15 cellular contexts compared by ENCODE assay signal in the genomic region with DNA sequence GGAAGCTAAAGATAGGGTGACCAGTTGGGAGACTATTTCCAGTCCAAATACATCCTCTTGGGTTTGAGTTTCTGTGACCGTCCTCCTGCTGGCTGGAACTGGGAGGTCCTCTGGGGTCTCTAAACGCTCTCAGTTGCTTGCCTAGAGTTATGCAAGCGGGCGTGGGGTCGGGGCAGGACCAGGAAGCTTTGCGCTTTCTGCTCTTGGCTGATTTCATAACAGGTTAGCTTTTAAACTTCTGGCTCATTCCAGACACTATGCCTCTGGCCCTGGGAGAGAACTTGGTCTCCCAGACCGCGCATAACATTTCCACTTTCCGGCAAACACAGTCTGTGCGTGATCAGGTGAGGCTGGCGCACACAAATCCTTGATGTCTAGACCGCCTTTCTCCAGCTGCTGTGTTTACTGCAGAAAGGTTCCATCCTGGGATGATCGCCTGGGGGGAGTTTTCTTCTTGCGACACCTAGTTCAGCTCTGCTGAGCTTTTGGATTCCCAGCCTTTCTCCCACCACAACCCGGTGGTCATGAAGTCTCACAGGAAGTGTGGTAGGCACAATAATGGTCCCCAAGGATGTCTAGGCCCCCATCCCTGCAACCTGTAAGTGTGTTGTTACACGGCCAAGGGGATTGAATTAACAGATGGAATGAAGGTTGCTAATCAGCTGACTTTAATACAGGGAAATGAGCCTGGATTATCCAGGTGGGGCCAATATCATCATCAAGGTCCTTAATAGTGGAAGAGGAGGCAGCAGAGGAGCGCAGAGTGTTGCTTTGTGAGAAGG. TPM values are rescaled to one million over a fixed set of nuclear protein-coding genes. Genes with fewer than 3 reads are reported as not detected.
DNase-seq lines count a peak whose midpoint lies in the region; ATAC-seq and TF ChIP-seq lines count a peak whose summit lies in the region.
"Had no signal": no experiment of that assay in that cellular context is flagged by ENCODE, and none has a peak within 500 bp of the region (broad histone marks: within the 10 kb centered on the region; RNA-seq: fewer than 3 reads in every experiment).

No MANE protein-coding gene starts in this region.

- ATAC-seq in GM21423 (IDR thresholded peaks at IDR 0.05; ENCODE audit: unreplicated experiment) = no peak
- ATAC-seq: K562, PC-3 had no signal

- no CpG with 5 or more reads among the region's 17 CpGs for WGBS in H9 (ENCODE audit: extremely low coverage, insufficient read length, low lambda C conversion rate)
- 93 to 96% methylated on average over 12 to 17 of the region's 17 CpGs for WGBS in endodermal cell (ENCODE audit: insufficient coverage in 1 of 2, insufficient read length in 1 of 2), 2 experiments
- 95% methylated on average over 17 of the region's 17 CpGs for WGBS in mesenchymal stem cell

- H3K27ac Mint-ChIP-seq in H9 (peak overlapping the region in 1 of 3 experiments; percentile 20; a peak in 1 of 7 replicates), endodermal cell (no peak overlapping the region)
- no peak overlapping the region for H3K27ac Mint-ChIP-seq in activated naive CD8-positive, alpha-beta T cell treated with anti-CD3 and anti-CD28 coated beads for 36 hours
- H3K27ac Mint-ChIP-seq: CD8-positive, alpha-beta memory T cell had no signal

- H3K4me1 ChIP-seq in H9 (ENCODE audit: insufficient read depth, low read length) (peaks cover 13% of the 10 kb centered on the region; the same call in 1 of the 2 replicates), endodermal cell (ENCODE audit: control insufficient read depth, insufficient read depth, low read length) (peaks cover 4% of the 10 kb centered on the region), mesenchymal stem cell (ENCODE audit: control insufficient read depth, insufficient read depth, low read depth, low read length) (peaks cover 15% of the 10 kb centered on the region)

- H2BK20ac ChIP-seq in H9 (ENCODE audit: low read depth, low read length, poor library complexity, severe bottlenecking) = no peak overlapping the region

- no peak overlapping the region for H3K4me2 ChIP-seq in H9 (ENCODE audit: insufficient read depth, insufficient read length, low read length)
- no peak overlapping the region for H3K4me2 ChIP-seq in mesenchymal stem cell (ENCODE audit: low read length, poor library complexity, severe bottlenecking)

- H3K79me1 ChIP-seq in H9 (ENCODE audit: insufficient read depth, low read depth, low read length, poor library complexity, severe bottlenecking) = no peaks in the 10 kb centered on the region
- no peaks in the 10 kb centered on the region for H3K79me1 ChIP-seq in mesenchymal stem cell (replicated peaks; ENCODE audit: low read length, poor library complexity, severe bottlenecking)

- H3K9me3 ChIP-seq in H9 (ENCODE audit: control insufficient read depth, low read depth, low read length) (no peaks in the 10 kb centered on the region), endodermal cell (ENCODE audit: control insufficient read depth, low read length) (peaks cover 5% of the 10 kb centered on the region), mesenchymal stem cell (ENCODE audit: control insufficient read depth, low read length) (peaks cover 4% of the 10 kb centered on the region)

- no peak overlapping the region for H3K18ac ChIP-seq in H9 (ENCODE audit: insufficient read length, low read depth, low read length)
- no peak overlapping the region for H3K18ac ChIP-seq in mesenchymal stem cell (ENCODE audit: low read depth in 1 of 2, low read length in 2 of 2)

- no peak overlapping the region for H4K5ac ChIP-seq in H9 (ENCODE audit: insufficient read length, low read depth, low read length)

- H3K4me3 Mint-ChIP-seq in H9 = no peak overlapping the region
- H3K4me3 Mint-ChIP-seq in endodermal cell = no peak overlapping the region
- no peak overlapping the region for H3K4me3 Mint-ChIP-seq in activated naive CD8-positive, alpha-beta T cell treated with anti-CD3 and anti-CD28 coated beads for 36 hours
- H3K4me3 Mint-ChIP-seq: CD8-positive, alpha-beta memory T cell had no signal

- H3K4ac ChIP-seq in H9 (ENCODE audit: low read depth, low read length) (no peak overlapping the region), mesenchymal stem cell (ENCODE audit: low read depth in 1 of 2, low read length in 2 of 2) (no peak overlapping the region)

- no peaks in the 10 kb centered on the region for H3K23me2 ChIP-seq in H9 (ENCODE audit: insufficient read length, low read depth, low read length, poor library complexity, severe bottlenecking)

- no peak overlapping the region for H2BK15ac ChIP-seq in H9 (ENCODE audit: low read depth, low read length)
- H2BK15ac ChIP-seq in mesenchymal stem cell (ENCODE audit: low read depth, poor library complexity, severe bottlenecking) = no peak overlapping the region

- DNase-seq in H9 (no peak), endodermal cell (no peak), mesenchymal stem cell (no peak), islet precursor cell (no peak), RPMI8226 (no peak)
- DNase-seq in activated naive CD8-positive, alpha-beta T cell treated with anti-CD3 and anti-CD28 coated beads for 36 hours = no peak
- DNase-seq: C1 segment of cervical spinal cord; CD8-positive, alpha-beta memory T cell; NCI-H1105 treated with DMSO at 0.1 percent for 48 hours; NCI-H1694; NCI-H2107; NCI-H510A; PC-3 had no signal

- H3K36me3 Mint-ChIP-seq in H9 (ENCODE audit: insufficient read depth in 1 of 3, low read depth in 3 of 3) = peaks cover 0 to 13% (median 10%) of the 10 kb centered on the region in 3 experiments; a peak in 5 of 7 replicates
- no peaks in the 10 kb centered on the region for H3K36me3 Mint-ChIP-seq in endodermal cell (ENCODE audit: low read depth)
- H3K36me3 Mint-ChIP-seq in activated naive CD8-positive, alpha-beta T cell treated with anti-CD3 and anti-CD28 coated beads for 36 hours = no peaks in the 10 kb centered on the region
- H3K36me3 Mint-ChIP-seq: CD8-positive, alpha-beta memory T cell had no signal

- no peak overlapping the region for H4K8ac ChIP-seq in H9 (replicated peaks; ENCODE audit: insufficient read length, low read depth, low read length)
- H4K8ac ChIP-seq in mesenchymal stem cell (ENCODE audit: low read length) = no peak overlapping the region

- H4K91ac ChIP-seq in H9 (ENCODE audit: insufficient read length, low read depth, low read length) = no peak overlapping the region
- H4K91ac ChIP-seq in mesenchymal stem cell (ENCODE audit: low read length) = no peak overlapping the region

- H2AFZ ChIP-seq in H9 (ENCODE audit: low read length) = no peak overlapping the region
- no peak overlapping the region for H2AFZ ChIP-seq in mesenchymal stem cell (ENCODE audit: low read depth, low read length)

- no peaks in the 10 kb centered on the region for H3K79me2 ChIP-seq in H9 (ENCODE audit: insufficient read depth, low read length)

- H3K9ac ChIP-seq in H9 (ENCODE audit: extremely low read depth, insufficient read length, low read length) (no peak overlapping the region), endodermal cell (ENCODE audit: extremely low read depth, low read length, poor library complexity, severe bottlenecking) (no peak overlapping the region), mesenchymal stem cell (ENCODE audit: low read length) (no peak overlapping the region)

- H3K23ac ChIP-seq in H9 (ENCODE audit: insufficient read length, low read depth, low read length) (no peak overlapping the region), mesenchymal stem cell (ENCODE audit: low read length in 2 of 2) (no peak overlapping the region)

- H3K36me3 ChIP-seq in endodermal cell (ENCODE audit: control insufficient read depth, insufficient read depth, low read length) (no peaks in the 10 kb centered on the region), mesenchymal stem cell (ENCODE audit: control insufficient read depth in 1 of 2, insufficient read depth in 2 of 2, low read depth in 1 of 2, low read length in 2 of 2) (no peaks in the 10 kb centered on the region)

- H3K9me3 Mint-ChIP-seq in H9 = peaks cover 3 to 7% of the 10 kb centered on the region in 2 experiments; a peak in 3 of 5 replicates
- peaks cover 10% of the 10 kb centered on the region for H3K9me3 Mint-ChIP-seq in endodermal cell
- H3K9me3 Mint-ChIP-seq in activated naive CD8-positive, alpha-beta T cell treated with anti-CD3 and anti-CD28 coated beads for 36 hours = no peaks in the 10 kb centered on the region
- H3K9me3 Mint-ChIP-seq: CD8-positive, alpha-beta memory T cell had no signal

- H3K56ac ChIP-seq in H9 (ENCODE audit: insufficient read length, low read depth, low read length) = no peak overlapping the region

- H3K14ac ChIP-seq in H9 (ENCODE audit: insufficient read depth, low read length) (no peak overlapping the region), mesenchymal stem cell (ENCODE audit: low read length in 2 of 2) (no peak overlapping the region)

- no peak overlapping the region for H2BK120ac ChIP-seq in H9 (ENCODE audit: low read depth, low read length, poor library complexity, severe bottlenecking)
- H2BK120ac ChIP-seq in mesenchymal stem cell (ENCODE audit: low read depth, low read length) = no peak overlapping the region

- H3T11ph ChIP-seq in H9 (ENCODE audit: low read length) = no peak overlapping the region

- H3K27me3 Mint-ChIP-seq in H9 (ENCODE audit: low read depth) = peaks cover 3% of the 10 kb centered on the region; the same call in 1 of the 2 replicates
- no peaks in the 10 kb centered on the region for H3K27me3 Mint-ChIP-seq in endodermal cell (ENCODE audit: insufficient read depth)
- no peaks in the 10 kb centered on the region for H3K27me3 Mint-ChIP-seq in activated naive CD8-positive, alpha-beta T cell treated with anti-CD3 and anti-CD28 coated beads for 36 hours

- H3K4me1 Mint-ChIP-seq in H9 (peaks cover 49 to 53% of the 10 kb centered on the region in 2 experiments), endodermal cell (peaks cover 21% of the 10 kb centered on the region)
- no peaks in the 10 kb centered on the region for H3K4me1 Mint-ChIP-seq in activated naive CD8-positive, alpha-beta T cell treated with anti-CD3 and anti-CD28 coated beads for 36 hours
- H3K4me1 Mint-ChIP-seq: CD8-positive, alpha-beta memory T cell had no signal

- TF ChIP-seq CTCF in H9 (conservative IDR thresholded peaks at IDR 0.05) = peak; percentile 23; the same call in 2 of the 3 replicates
- TF ChIP-seq CTCF in endodermal cell (conservative IDR thresholded peaks at IDR 0.05) = peak; percentile 48

- no peaks in the 10 kb centered on the region for H4K20me1 ChIP-seq in H9 (ENCODE audit: control insufficient read depth, insufficient read depth, insufficient read length)

- no peak overlapping the region for H3K27ac ChIP-seq in H9 (ENCODE audit: insufficient read length, low read depth, low read length)
- H3K27ac ChIP-seq in endodermal cell (ENCODE audit: low read depth, low read length) = no peak overlapping the region
- H3K27ac ChIP-seq in mesenchymal stem cell (ENCODE audit: low read length, poor library complexity, severe bottlenecking) = no peak overlapping the region

- H2AK5ac ChIP-seq in H9 (ENCODE audit: insufficient read length, low read length) (no peak overlapping the region), mesenchymal stem cell (ENCODE audit: low read length, severe bottlenecking) (peak overlapping the region; percentile 20)

- H3K4me3 ChIP-seq in endodermal cell (ENCODE audit: low read length) (no peak overlapping the region), mesenchymal stem cell (ENCODE audit: insufficient read depth in 1 of 2, low read depth in 1 of 2, low read length in 2 of 2) (no peak overlapping the region)
- H3K4me3 ChIP-seq: K562 had no signal

- H2BK12ac ChIP-seq in H9 (ENCODE audit: insufficient read length, low read depth, low read length) = no peak overlapping the region
- no peak overlapping the region for H2BK12ac ChIP-seq in mesenchymal stem cell (ENCODE audit: low read length in 2 of 2)

- H3K27me3 ChIP-seq in H9 (ENCODE audit: insufficient read depth, low read length) = no peaks in the 10 kb centered on the region
- no peaks in the 10 kb centered on the region for H3K27me3 ChIP-seq in endodermal cell (ENCODE audit: control insufficient read depth, insufficient read depth, low read length, poor library complexity, severe bottlenecking)
- H3K27me3 ChIP-seq in mesenchymal stem cell (ENCODE audit: control insufficient read depth in 1 of 2, insufficient read depth in 1 of 2, low read length in 2 of 2) = peaks cover 0 to 36% of the 10 kb centered on the region in 2 experiments

- no peak overlapping the region for H2BK5ac ChIP-seq in H9 (ENCODE audit: insufficient read length, low read length)
- no peak overlapping the region for H2BK5ac ChIP-seq in mesenchymal stem cell (ENCODE audit: low read depth, low read length, poor library complexity, severe bottlenecking)

RNA-seq across cellular contexts. Expression of gene CGNL1, which starts 23.6 kb away (rescaled TPM):
- total RNA-seq in H9 (2021) (32.5 and 34.6 TPM in 2 replicates), endodermal cell (10 to 100 TPM; 82.6 to 98.0 TPM)
- 15.1 TPM for polyA plus RNA-seq in endodermal cell (2013, experiment 1 of 2)
- polyA plus RNA-seq in endodermal cell (2013, experiment 2 of 2) = 15.8 TPM
- 0.23 TPM for polyA plus RNA-seq in mesenchymal stem cell (2013, experiment 1 of 2)
- polyA plus RNA-seq in mesenchymal stem cell (2013, experiment 2 of 2) = 0.22 TPM
- not detected for total RNA-seq in activated naive CD8-positive, alpha-beta T cell treated with anti-CD3 and anti-CD28 coated beads for 36 hours
- total RNA-seq: CD8-positive, alpha-beta memory T cell had no signal
- polyA plus RNA-seq: CD8-positive, alpha-beta memory T cell had no signal

Comparison
In these comparisons a context has a peak if more than half of its experiments do, and no peak if none do; other contexts are left out.
1. RNA of gene CGNL1, which starts 23.6 kb away (total RNA-seq): 82.6 to 98.0 TPM in endodermal cell and 32.5 to 34.6 TPM in H9; not detected in activated naive CD8-positive, alpha-beta T cell treated with anti-CD3 and anti-CD28 coated beads for 36 hours; every median in the first group is over 10 times any median in the second.